ENCODE assay signal across 1 cellular context in genomic region chr1:144546274-144547171, GRCh38.
A peak's percentile ranks its signal among the peaks of the same experiment; 100 is the strongest.
TF ChIP-seq lines count a peak whose summit lies in the region.

No MANE protein-coding gene starts in this region.

TF ChIP-seq in HEK293, 187 proteins besides CTCF, POLR2A, EP300 and RAD21 (continued from another document):
- peak; percentile 85 for TF ChIP-seq PRDM10 (tag by site-specific recombination; IDR thresholded peaks at IDR 0.05)
- peak; percentile 68 for TF ChIP-seq KLF10 (tag by site-specific recombination; IDR thresholded peaks at IDR 0.05)
- peak; percentile 67 for TF ChIP-seq ZBTB17 (tag by site-specific recombination; IDR thresholded peaks at IDR 0.05)
- TF ChIP-seq SP3 (tag by site-specific recombination; IDR thresholded peaks at IDR 0.05) = peak; percentile 60; the same call in 1 of the 2 replicates
- TF ChIP-seq ZBTB11 (tag by site-specific recombination; conservative IDR thresholded peaks at IDR 0.05; ENCODE audit: low read depth) = peak; percentile 60
- 0 out of 2 replicates have a peak, but pooled peaks have one; percentile 36 for TF ChIP-seq ZSCAN30 (tag by site-specific recombination; IDR thresholded peaks at IDR 0.05)
- peak; percentile 70 for TF ChIP-seq GLIS2 (tag by site-specific recombination; IDR thresholded peaks at IDR 0.05)
- TF ChIP-seq ZNF341 (tag by site-specific recombination; IDR thresholded peaks at IDR 0.05; ENCODE audit: low read depth) = peak; percentile 92
- peak; percentile 15; the same call in 1 of the 2 replicates for TF ChIP-seq ZSCAN4 (tag by site-specific recombination; IDR thresholded peaks at IDR 0.05)
- TF ChIP-seq SP7 (tag by site-specific recombination; IDR thresholded peaks at IDR 0.05) = peak; percentile 80
- TF ChIP-seq ZNF843 (tag by site-specific recombination; IDR thresholded peaks at IDR 0.05) = 0 out of 2 replicates have a peak, but pooled peaks have one; percentile 43
- peak; percentile 56; the same call in 1 of the 2 replicates for TF ChIP-seq PATZ1 (tag by site-specific recombination; IDR thresholded peaks at IDR 0.05)
- TF ChIP-seq ZNF692 (tag by site-specific recombination; IDR thresholded peaks at IDR 0.05) = peak; percentile 32; the same call in 1 of the 2 replicates
- peak; percentile 60 for TF ChIP-seq ZNF366 (tag by site-specific recombination; conservative IDR thresholded peaks at IDR 0.05)
- peak; percentile 87 for TF ChIP-seq ZBTB21 (tag by site-specific recombination; IDR thresholded peaks at IDR 0.05)
- peak; percentile 88 for TF ChIP-seq ZNF76 (tag by site-specific recombination; IDR thresholded peaks at IDR 0.05; ENCODE audit: borderline replicate concordance, low read depth)
- TF ChIP-seq KLF1 (tag by site-specific recombination; IDR thresholded peaks at IDR 0.05) = peak; percentile 55
- TF ChIP-seq ZNF18 (tag by site-specific recombination; IDR thresholded peaks at IDR 0.05) = peak; percentile 51
- TF ChIP-seq ZNF629 (tag by site-specific recombination; IDR thresholded peaks at IDR 0.05) = peak; percentile 92
- TF ChIP-seq ZNF501 (tag by site-specific recombination; IDR thresholded peaks at IDR 0.05) = 0 out of 2 replicates have a peak, but pooled peaks have one; percentile 53
